ENCODE assay signal across 22 cellular contexts in the genomic region with DNA sequence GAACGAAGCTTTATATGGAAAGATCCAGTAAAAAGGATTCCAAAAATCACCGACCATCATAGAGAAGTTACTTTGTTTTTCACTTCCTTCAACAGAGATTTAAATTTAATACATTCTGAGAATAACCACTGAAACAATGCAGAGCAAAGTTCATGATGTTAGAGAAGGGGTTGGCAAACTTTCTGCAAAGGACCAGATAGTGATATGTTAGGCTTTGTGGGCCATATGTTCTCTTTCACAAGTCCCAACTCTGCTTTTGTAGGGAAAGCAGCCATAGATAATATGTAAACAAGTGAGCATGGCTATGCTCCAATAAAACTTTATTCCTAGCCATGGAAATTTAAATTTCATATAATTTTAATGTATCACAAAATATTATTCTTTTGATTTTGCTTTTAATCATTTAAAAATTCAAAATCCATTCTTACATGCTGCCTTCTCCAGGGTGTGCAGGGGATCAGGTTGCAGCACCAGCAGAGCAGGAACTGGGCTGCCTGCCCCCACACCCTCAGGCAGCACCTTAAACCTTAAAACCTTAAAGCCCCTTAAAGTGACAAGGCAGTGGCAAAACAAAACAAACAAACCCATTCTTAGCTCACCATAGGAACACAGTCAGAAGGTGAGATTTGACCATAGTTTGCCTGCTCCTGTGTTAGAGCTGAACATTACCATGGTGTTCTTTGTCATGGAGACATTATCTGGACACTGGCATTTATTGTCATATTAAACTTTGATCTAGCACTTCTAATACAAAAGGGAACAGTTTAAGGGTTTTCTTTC. TPM values are rescaled to one million over a fixed set of nuclear protein-coding genes. Genes with fewer than 3 reads are reported as not detected.
"Had no signal": no experiment of that assay in that cellular context is flagged by ENCODE, and none has a peak within 500 bp of the region (broad histone marks: within the 10 kb centered on the region; RNA-seq: fewer than 3 reads in every experiment).

No MANE protein-coding gene starts in this region.

- H3K4me3 Mint-ChIP-seq: activated B cell treated with CpG ODN at 0.5 μM for 24 hours; activated CD8-positive, alpha-beta T cell treated with anti-CD3 and anti-CD28 coated beads for 36 hours; activated naive CD4-positive, alpha-beta T cell treated with anti-CD3 and anti-CD28 coated beads, Interleukin-2, amount 50 U/mL, for 24 hours; activated T-cell treated with anti-CD3 and anti-CD28 coated beads, Interleukin-2, amount 50 U/mL, for 4 hours; naive thymus-derived CD4-positive, alpha-beta T cell; type B pancreatic cell had no signal

- FAIRE-seq: TTC549 had no signal

- H3K27ac Mint-ChIP-seq: activated B cell treated with CpG ODN at 0.5 μM for 24 hours; activated CD8-positive, alpha-beta T cell treated with anti-CD3 and anti-CD28 coated beads for 36 hours; activated naive CD4-positive, alpha-beta T cell treated with anti-CD3 and anti-CD28 coated beads, Interleukin-2, amount 50 U/mL, for 24 hours; naive thymus-derived CD4-positive, alpha-beta T cell; type B pancreatic cell had no signal

- ATAC-seq: activated CD8-positive, alpha-beta T cell treated with anti-CD3 and anti-CD28 coated beads for 36 hours; activated T-cell treated with anti-CD3 and anti-CD28 coated beads, Interleukin-2, amount 50 U/mL, for 4 hours; body of pancreas; foreskin keratinocyte; left lobe of liver; naive thymus-derived CD4-positive, alpha-beta T cell had no signal

- H3K4me1 ChIP-seq: foreskin keratinocyte, right atrium auricular region had no signal

- H3K27me3 ChIP-seq: body of pancreas, right atrium auricular region had no signal

- H3K36me3 Mint-ChIP-seq: activated naive CD4-positive, alpha-beta T cell treated with anti-CD3 and anti-CD28 coated beads, Interleukin-2, amount 50 U/mL, for 24 hours; type B pancreatic cell had no signal

- DNase-seq: activated B cell treated with CpG ODN at 0.5 μM for 24 hours; activated CD4-positive, alpha-beta T cell treated with anti-CD3 and anti-CD28 coated beads for 48 hours; activated CD8-positive, alpha-beta T cell treated with anti-CD3 and anti-CD28 coated beads for 36 hours; activated effector memory CD4-positive, alpha-beta T cell treated with Interleukin-2 at 50 U/mL for 16 hours; activated T-cell treated with anti-CD3 and anti-CD28 coated beads, Interleukin-2, amount 50 U/mL, for 4 hours; amygdala; body of pancreas; caudate nucleus; effector CD8-positive, alpha-beta T cell; foreskin keratinocyte; naive thymus-derived CD4-positive, alpha-beta T cell; stimulated activated CD4-positive, alpha-beta T cell treated with anti-CD3 and anti-CD28 coated beads, Interleukin-4, amount 100 ng/mL, for 4 hours; stimulated activated CD8-positive, alpha-beta memory T cell treated with anti-CD3 and anti-CD28 coated beads, Interleukin-4, amount 100 ng/mL, for 48 hours; stimulated activated naive CD4-positive, alpha-beta T cell treated with Interleukin-2 at 50 U/mL for 16 hours; T-helper 2 cell had no signal

- H3K4me2 ChIP-seq: smooth muscle cell had no signal

- H3K27me3 Mint-ChIP-seq: type B pancreatic cell had no signal

- H3K36me3 ChIP-seq: right atrium auricular region had no signal

- H3K27ac ChIP-seq: body of pancreas, foreskin keratinocyte, right atrium auricular region had no signal

- H3K4me1 Mint-ChIP-seq: activated B cell treated with CpG ODN at 0.5 μM for 24 hours; activated naive CD4-positive, alpha-beta T cell treated with anti-CD3 and anti-CD28 coated beads, Interleukin-2, amount 50 U/mL, for 24 hours; naive thymus-derived CD4-positive, alpha-beta T cell had no signal

- H3K9me3 ChIP-seq: body of pancreas had no signal

- H3K4me3 ChIP-seq: body of pancreas, right atrium auricular region, smooth muscle cell had no signal

RNA-seq across cellular contexts. Expression of a gene that starts 16.9 kb away (rescaled TPM):
- total RNA-seq: activated B cell treated with CpG ODN at 0.5 μM for 24 hours; activated CD8-positive, alpha-beta T cell treated with anti-CD3 and anti-CD28 coated beads for 36 hours; foreskin keratinocyte; lung microvascular endothelial cell had no signal
- polyA plus RNA-seq: foreskin keratinocyte; naive thymus-derived CD4-positive, alpha-beta T cell; smooth muscle cell had no signal
